Comparison of ENCODE assay signal across 1 cellular context in the genomic region with DNA sequence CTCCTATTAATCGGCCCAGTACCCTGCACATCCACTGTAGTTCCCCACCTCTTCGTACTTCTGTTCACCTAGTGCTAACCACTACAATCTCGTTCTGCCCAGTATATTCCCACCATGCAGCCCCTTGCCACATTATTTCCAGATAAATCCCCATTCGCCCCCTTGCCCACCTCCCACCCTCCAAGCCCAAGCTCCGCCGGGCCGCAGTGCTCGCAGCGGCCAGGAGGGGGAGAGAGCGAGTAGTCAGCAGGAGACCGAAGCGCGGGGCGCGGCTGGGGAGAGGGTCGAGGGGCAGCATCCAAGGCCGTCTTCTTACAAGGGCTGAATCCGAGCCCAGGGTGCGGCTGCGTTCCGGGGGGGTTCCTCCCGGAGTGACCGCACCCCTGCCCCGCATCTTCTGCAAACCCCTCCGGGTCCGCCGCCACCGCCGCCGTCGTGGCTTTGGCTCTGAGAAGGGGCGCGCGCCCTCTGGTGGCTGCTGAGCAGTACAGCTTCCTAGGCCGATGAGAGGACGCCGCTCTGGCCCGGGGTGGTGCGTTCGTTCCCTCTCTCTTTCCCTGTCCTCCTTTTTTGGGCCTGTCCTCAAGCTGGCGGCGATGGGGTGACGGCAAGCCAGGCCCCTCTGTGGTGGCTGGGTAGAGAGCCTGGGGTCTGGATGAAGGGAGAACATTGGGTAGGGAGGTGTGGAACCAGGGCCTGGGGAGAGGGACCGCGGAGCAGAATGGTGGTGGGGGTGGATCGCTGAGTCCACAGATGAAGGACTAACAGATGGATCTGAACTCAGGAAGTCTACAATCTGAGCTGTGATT.
TF ChIP-seq lines count a peak whose summit lies in the region.

No MANE protein-coding gene starts in this region.

TF ChIP-seq in GM12878, 131 proteins besides CTCF, POLR2A, EP300 and RAD21 (continued from another document):
- TF ChIP-seq HSF1 (IDR thresholded peaks at IDR 0.05; ENCODE audit: low read depth, low read length) = no peak
- TF ChIP-seq SMC3 (IDR thresholded peaks at IDR 0.05; ENCODE audit: borderline replicate concordance, low read length) = peak; percentile 73
- TF ChIP-seq LARP7 (IDR thresholded peaks at IDR 0.05) = peak; percentile 83
- TF ChIP-seq, protein P1, sequence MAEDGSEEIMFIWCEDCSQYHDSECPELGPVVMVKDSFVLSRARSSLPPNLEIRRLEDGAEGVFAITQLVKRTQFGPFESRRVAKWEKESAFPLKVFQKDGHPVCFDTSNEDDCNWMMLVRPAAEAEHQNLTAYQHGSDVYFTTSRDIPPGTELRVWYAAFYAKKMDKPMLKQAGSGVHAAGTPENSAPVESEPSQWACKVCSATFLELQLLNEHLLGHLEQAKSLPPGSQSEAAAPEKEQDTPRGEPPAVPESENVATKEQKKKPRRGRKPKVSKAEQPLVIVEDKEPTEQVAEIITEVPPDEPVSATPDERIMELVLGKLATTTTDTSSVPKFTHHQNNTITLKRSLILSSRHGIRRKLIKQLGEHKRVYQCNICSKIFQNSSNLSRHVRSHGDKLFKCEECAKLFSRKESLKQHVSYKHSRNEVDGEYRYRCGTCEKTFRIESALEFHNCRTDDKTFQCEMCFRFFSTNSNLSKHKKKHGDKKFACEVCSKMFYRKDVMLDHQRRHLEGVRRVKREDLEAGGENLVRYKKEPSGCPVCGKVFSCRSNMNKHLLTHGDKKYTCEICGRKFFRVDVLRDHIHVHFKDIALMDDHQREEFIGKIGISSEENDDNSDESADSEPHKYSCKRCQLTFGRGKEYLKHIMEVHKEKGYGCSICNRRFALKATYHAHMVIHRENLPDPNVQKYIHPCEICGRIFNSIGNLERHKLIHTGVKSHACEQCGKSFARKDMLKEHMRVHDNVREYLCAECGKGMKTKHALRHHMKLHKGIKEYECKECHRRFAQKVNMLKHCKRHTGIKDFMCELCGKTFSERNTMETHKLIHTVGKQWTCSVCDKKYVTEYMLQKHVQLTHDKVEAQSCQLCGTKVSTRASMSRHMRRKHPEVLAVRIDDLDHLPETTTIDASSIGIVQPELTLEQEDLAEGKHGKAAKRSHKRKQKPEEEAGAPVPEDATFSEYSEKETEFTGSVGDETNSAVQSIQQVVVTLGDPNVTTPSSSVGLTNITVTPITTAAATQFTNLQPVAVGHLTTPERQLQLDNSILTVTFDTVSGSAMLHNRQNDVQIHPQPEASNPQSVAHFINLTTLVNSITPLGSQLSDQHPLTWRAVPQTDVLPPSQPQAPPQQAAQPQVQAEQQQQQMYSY (CRISPR knock-in tag; IDR thresholded peaks at IDR 0.05) = no peak
- peak; percentile 20 for TF ChIP-seq RELA (IDR thresholded peaks at IDR 0.05; ENCODE audit: borderline replicate concordance, partially characterized antibody)
- peak; percentile 61; the same call in 1 of the 2 replicates for TF ChIP-seq NR2F1 (conservative IDR thresholded peaks at IDR 0.05)
- peak; percentile 45 for TF ChIP-seq KLF5 (IDR thresholded peaks at IDR 0.05; ENCODE audit: partially characterized antibody)
- no peak for TF ChIP-seq NFXL1 (IDR thresholded peaks at IDR 0.05; ENCODE audit: borderline replicate concordance)
- peak; percentile 96 for TF ChIP-seq SMARCA5 (IDR thresholded peaks at IDR 0.05)
